Comparison of ENCODE assay signal across 1 cellular context in genomic region chr7:120856621-120857352, GRCh38.
A peak's percentile ranks its signal among the peaks of the same experiment; 100 is the strongest.
TF ChIP-seq lines count a peak whose summit lies in the region.

No MANE protein-coding gene starts in this region.

TF ChIP-seq in GM23338, 12 proteins besides CTCF, POLR2A, EP300 and RAD21 (continued from another document):
- TF ChIP-seq, protein P1, sequence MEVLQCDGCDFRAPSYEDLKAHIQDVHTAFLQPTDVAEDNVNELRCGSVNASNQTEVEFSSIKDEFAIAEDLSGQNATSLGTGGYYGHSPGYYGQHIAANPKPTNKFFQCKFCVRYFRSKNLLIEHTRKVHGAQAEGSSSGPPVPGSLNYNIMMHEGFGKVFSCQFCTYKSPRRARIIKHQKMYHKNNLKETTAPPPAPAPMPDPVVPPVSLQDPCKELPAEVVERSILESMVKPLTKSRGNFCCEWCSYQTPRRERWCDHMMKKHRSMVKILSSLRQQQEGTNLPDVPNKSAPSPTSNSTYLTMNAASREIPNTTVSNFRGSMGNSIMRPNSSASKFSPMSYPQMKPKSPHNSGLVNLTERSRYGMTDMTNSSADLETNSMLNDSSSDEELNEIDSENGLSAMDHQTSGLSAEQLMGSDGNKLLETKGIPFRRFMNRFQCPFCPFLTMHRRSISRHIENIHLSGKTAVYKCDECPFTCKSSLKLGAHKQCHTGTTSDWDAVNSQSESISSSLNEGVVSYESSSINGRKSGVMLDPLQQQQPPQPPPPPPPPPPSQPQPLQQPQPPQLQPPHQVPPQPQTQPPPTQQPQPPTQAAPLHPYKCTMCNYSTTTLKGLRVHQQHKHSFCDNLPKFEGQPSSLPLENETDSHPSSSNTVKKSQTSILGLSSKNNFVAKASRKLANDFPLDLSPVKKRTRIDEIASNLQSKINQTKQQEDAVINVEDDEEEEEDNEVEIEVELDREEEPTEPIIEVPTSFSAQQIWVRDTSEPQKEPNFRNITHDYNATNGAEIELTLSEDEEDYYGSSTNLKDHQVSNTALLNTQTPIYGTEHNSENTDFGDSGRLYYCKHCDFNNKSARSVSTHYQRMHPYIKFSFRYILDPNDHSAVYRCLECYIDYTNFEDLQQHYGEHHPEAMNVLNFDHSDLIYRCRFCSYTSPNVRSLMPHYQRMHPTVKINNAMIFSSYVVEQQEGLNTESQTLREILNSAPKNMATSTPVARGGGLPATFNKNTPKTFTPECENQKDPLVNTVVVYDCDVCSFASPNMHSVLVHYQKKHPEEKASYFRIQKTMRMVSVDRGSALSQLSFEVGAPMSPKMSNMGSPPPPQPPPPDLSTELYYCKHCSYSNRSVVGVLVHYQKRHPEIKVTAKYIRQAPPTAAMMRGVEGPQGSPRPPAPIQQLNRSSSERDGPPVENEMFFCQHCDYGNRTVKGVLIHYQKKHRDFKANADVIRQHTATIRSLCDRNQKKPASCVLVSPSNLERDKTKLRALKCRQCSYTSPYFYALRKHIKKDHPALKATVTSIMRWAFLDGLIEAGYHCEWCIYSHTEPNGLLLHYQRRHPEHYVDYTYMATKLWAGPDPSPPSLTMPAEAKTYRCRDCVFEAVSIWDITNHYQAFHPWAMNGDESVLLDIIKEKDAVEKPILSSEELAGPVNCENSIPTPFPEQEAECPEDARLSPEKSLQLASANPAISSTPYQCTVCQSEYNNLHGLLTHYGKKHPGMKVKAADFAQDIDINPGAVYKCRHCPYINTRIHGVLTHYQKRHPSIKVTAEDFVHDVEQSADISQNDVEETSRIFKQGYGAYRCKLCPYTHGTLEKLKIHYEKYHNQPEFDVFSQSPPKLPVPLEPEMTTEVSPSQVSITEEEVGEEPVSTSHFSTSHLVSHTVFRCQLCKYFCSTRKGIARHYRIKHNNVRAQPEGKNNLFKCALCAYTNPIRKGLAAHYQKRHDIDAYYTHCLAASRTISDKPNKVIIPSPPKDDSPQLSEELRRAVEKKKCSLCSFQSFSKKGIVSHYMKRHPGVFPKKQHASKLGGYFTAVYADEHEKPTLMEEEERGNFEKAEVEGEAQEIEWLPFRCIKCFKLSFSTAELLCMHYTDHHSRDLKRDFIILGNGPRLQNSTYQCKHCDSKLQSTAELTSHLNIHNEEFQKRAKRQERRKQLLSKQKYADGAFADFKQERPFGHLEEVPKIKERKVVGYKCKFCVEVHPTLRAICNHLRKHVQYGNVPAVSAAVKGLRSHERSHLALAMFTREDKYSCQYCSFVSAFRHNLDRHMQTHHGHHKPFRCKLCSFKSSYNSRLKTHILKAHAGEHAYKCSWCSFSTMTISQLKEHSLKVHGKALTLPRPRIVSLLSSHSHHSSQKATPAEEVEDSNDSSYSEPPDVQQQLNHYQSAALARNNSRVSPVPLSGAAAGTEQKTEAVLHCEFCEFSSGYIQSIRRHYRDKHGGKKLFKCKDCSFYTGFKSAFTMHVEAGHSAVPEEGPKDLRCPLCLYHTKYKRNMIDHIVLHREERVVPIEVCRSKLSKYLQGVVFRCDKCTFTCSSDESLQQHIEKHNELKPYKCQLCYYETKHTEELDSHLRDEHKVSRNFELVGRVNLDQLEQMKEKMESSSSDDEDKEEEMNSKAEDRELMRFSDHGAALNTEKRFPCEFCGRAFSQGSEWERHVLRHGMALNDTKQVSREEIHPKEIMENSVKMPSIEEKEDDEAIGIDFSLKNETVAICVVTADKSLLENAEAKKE (CRISPR knock-in tag; IDR thresholded peaks at IDR 0.05): no peak
- TF ChIP-seq ZNF114 (CRISPR knock-in tag; IDR thresholded peaks at IDR 0.05): no peak
- no peak for TF ChIP-seq EZH2phosphoT487 (IDR thresholded peaks at IDR 0.05; ENCODE audit: unreplicated experiment)
- TF ChIP-seq POLR2AphosphoS5 (IDR thresholded peaks at IDR 0.05; ENCODE audit: low read depth): no peak
- TF ChIP-seq ZNF331 (CRISPR knock-in tag; IDR thresholded peaks at IDR 0.05; ENCODE audit: low read depth): no peak
- no peak for TF ChIP-seq STAT1 (IDR thresholded peaks at IDR 0.05; ENCODE audit: unreplicated experiment)
- TF ChIP-seq ETS1 (IDR thresholded peaks at IDR 0.05): no peak
- TF ChIP-seq CREB1 (CRISPR knock-in tag; IDR thresholded peaks at IDR 0.05; ENCODE audit: low read depth): peak; percentile 57; the same call in 1 of the 2 replicates
